ENCODE assay signal across 16 cellular contexts in genomic region chr18:55337153-55337552, GRCh38.
DNase-seq lines count a peak whose midpoint lies in the region; ATAC-seq and TF ChIP-seq lines count a peak whose summit lies in the region.
"Had no signal": no experiment of that assay in that cellular context is flagged by ENCODE, and none has a peak within 500 bp of the region (broad histone marks: within the 10 kb centered on the region; RNA-seq: fewer than 3 reads in every experiment).

No MANE protein-coding gene starts in this region.

- peaks cover 6% of the 10 kb centered on the region for H3K4me1 Mint-ChIP-seq in memory B cell
- H3K4me1 Mint-ChIP-seq in stimulated activated naive B cell treated with anti-CD40 and anti-IgM and Interleukin-4, amounts not matched to agents 10 μg/mL and 1 μg/mL and 100 μg/mL, for 72 hours: peaks cover 14 to 34% of the 10 kb centered on the region in 2 donors
- H3K4me1 Mint-ChIP-seq: activated CD4-positive, alpha-beta T cell treated with anti-CD3 and anti-CD28 coated beads for 36 hours; activated naive CD4-positive, alpha-beta T cell treated with anti-CD3 and anti-CD28 coated beads, Interleukin-2, amount 50 U/mL, for 24 hours had no signal

- H3K36me3 Mint-ChIP-seq in memory B cell: no peaks in the 10 kb centered on the region
- no peaks in the 10 kb centered on the region for H3K36me3 Mint-ChIP-seq in stimulated activated naive B cell treated with anti-CD40 and anti-IgM and Interleukin-4, amounts not matched to agents 10 μg/mL and 1 μg/mL and 100 μg/mL, for 72 hours
- H3K36me3 Mint-ChIP-seq: activated naive CD4-positive, alpha-beta T cell treated with anti-CD3 and anti-CD28 coated beads, Interleukin-2, amount 50 U/mL, for 24 hours had no signal

- no peak for DNase-seq in right atrium auricular region (ENCODE audit: low spot score)
- DNase-seq in left ventricle myocardium superior: no peak
- DNase-seq in memory B cell (ENCODE audit: low spot score in 2 of 2): no peak
- no peak for DNase-seq in stimulated activated naive B cell treated with anti-CD40 and anti-IgM and Interleukin-4, amounts not matched to agents 10 μg/mL and 1 μg/mL and 100 μg/mL, for 72 hours
- no peak for DNase-seq in CD1c-positive myeloid dendritic cell (ENCODE audit: extremely low spot score)
- no peak for DNase-seq in COLO668 (lab: John Stamatoyannopoulos, UW; ENCODE audit: unreplicated experiment)
- DNase-seq: ACHN; activated CD4-positive, alpha-beta T cell treated with anti-CD3 and anti-CD28 coated beads for 36 hours; NCI-H1694; right lobe of liver; stimulated activated naive CD4-positive, alpha-beta T cell treated with Interleukin-2 at 50 U/mL for 16 hours had no signal

- no peaks in the 10 kb centered on the region for H3K27me3 Mint-ChIP-seq in memory B cell
- no peaks in the 10 kb centered on the region for H3K27me3 Mint-ChIP-seq in stimulated activated naive B cell treated with anti-CD40 and anti-IgM and Interleukin-4, amounts not matched to agents 10 μg/mL and 1 μg/mL and 100 μg/mL, for 72 hours
- H3K27me3 Mint-ChIP-seq: activated naive CD4-positive, alpha-beta T cell treated with anti-CD3 and anti-CD28 coated beads, Interleukin-2, amount 50 U/mL, for 24 hours had no signal

- H3K27ac ChIP-seq in right atrium auricular region: peak overlapping the region; percentile 64 to 81
- H3K27ac ChIP-seq: C4-2B had no signal

- no peak overlapping the region for H3K4me3 ChIP-seq in right atrium auricular region
- H3K4me3 ChIP-seq: lung, right lobe of liver had no signal

- peak overlapping the region; percentile 84 for H3K27ac Mint-ChIP-seq in memory B cell
- H3K27ac Mint-ChIP-seq in stimulated activated naive B cell treated with anti-CD40 and anti-IgM and Interleukin-4, amounts not matched to agents 10 μg/mL and 1 μg/mL and 100 μg/mL, for 72 hours: peak overlapping the region; percentile 88
- H3K27ac Mint-ChIP-seq: activated CD4-positive, alpha-beta T cell treated with anti-CD3 and anti-CD28 coated beads for 36 hours; activated naive CD4-positive, alpha-beta T cell treated with anti-CD3 and anti-CD28 coated beads, Interleukin-2, amount 50 U/mL, for 24 hours had no signal

- intact Hi-C loops in left ventricle myocardium superior (cut with micrococcal nuclease): no loop called here

- H3K9me3 ChIP-seq in right atrium auricular region: no peaks in the 10 kb centered on the region
- H3K9me3 ChIP-seq: right lobe of liver had no signal

- no peak overlapping the region for H3K4me3 Mint-ChIP-seq in memory B cell
- peak overlapping the region; percentile 79 to 80 for H3K4me3 Mint-ChIP-seq in stimulated activated naive B cell treated with anti-CD40 and anti-IgM and Interleukin-4, amounts not matched to agents 10 μg/mL and 1 μg/mL and 100 μg/mL, for 72 hours
- H3K4me3 Mint-ChIP-seq: activated CD4-positive, alpha-beta T cell treated with anti-CD3 and anti-CD28 coated beads for 36 hours; activated naive CD4-positive, alpha-beta T cell treated with anti-CD3 and anti-CD28 coated beads, Interleukin-2, amount 50 U/mL, for 24 hours had no signal

- H3K4me1 ChIP-seq in right atrium auricular region: peaks cover 0 to 47% of the 10 kb centered on the region in 2 donors
- H3K4me1 ChIP-seq: right lobe of liver had no signal

- H3K9me3 Mint-ChIP-seq in memory B cell: no peaks in the 10 kb centered on the region
- no peaks in the 10 kb centered on the region for H3K9me3 Mint-ChIP-seq in stimulated activated naive B cell treated with anti-CD40 and anti-IgM and Interleukin-4, amounts not matched to agents 10 μg/mL and 1 μg/mL and 100 μg/mL, for 72 hours
- H3K9me3 Mint-ChIP-seq: activated naive CD4-positive, alpha-beta T cell treated with anti-CD3 and anti-CD28 coated beads, Interleukin-2, amount 50 U/mL, for 24 hours had no signal

- TF ChIP-seq CTCF in right atrium auricular region (IDR thresholded peaks at IDR 0.05): no peak

- ATAC-seq in left ventricle myocardium superior: no peak
- ATAC-seq in memory B cell (ENCODE audit: low read depth): no peak
- ATAC-seq in stimulated activated naive B cell treated with anti-CD40 and anti-IgM and Interleukin-4, amounts not matched to agents 10 μg/mL and 1 μg/mL and 100 μg/mL, for 72 hours (replicated peaks): no peak
- ATAC-seq in HG02870 (IDR thresholded peaks at IDR 0.05; ENCODE audit: unreplicated experiment): no peak
- no peak for ATAC-seq in GM21737 (IDR thresholded peaks at IDR 0.05; ENCODE audit: unreplicated experiment)
- ATAC-seq: activated CD4-positive, alpha-beta T cell treated with anti-CD3 and anti-CD28 coated beads for 36 hours had no signal

- no peaks in the 10 kb centered on the region for H3K27me3 ChIP-seq in right atrium auricular region
- H3K27me3 ChIP-seq: right lobe of liver had no signal

- H3K36me3 ChIP-seq in right atrium auricular region: no peaks in the 10 kb centered on the region
- H3K36me3 ChIP-seq: right lobe of liver had no signal
